In genomic region chr3:186241910-186242821, GRCh38 we compare ENCODE assay signal across 8 cellular contexts.
A peak's percentile ranks its signal among the peaks of the same experiment; 100 is the strongest.
DNase-seq lines count a peak whose midpoint lies in the region; ATAC-seq and TF ChIP-seq lines count a peak whose summit lies in the region.

No MANE protein-coding gene starts in this region.

- peak; percentile 91 for ATAC-seq in HG02678 (IDR thresholded peaks at IDR 0.05; ENCODE audit: unreplicated experiment)
- peak; percentile 93 for ATAC-seq in stimulated activated memory B cell treated with anti-CD40 and anti-IgM and Interleukin-4, amounts not matched to agents 10 μg/mL and 1 μg/mL and 100 μg/mL, for 72 hours

- 44 to 48% methylated on average over 17 to 21 of the region's 21 CpGs for WGBS in endodermal cell (ENCODE audit: insufficient coverage in 1 of 2, insufficient read length in 1 of 2), 2 experiments
- WGBS in mesendoderm (ENCODE audit: extremely low coverage, insufficient coverage, low lambda C conversion rate) = no CpG with 5 or more reads among the region's 21 CpGs

- H3K27me3 ChIP-seq in endodermal cell (ENCODE audit: control insufficient read depth, insufficient read depth, low read length, poor library complexity, severe bottlenecking) = no peaks in the 10 kb centered on the region
- H3K27me3 ChIP-seq in mesendoderm (ENCODE audit: insufficient read depth, low read length, poor library complexity) = no peaks in the 10 kb centered on the region

- peak overlapping the region; percentile 66 for H3K56ac ChIP-seq in mesendoderm (ENCODE audit: low read length)

- no peak overlapping the region for H3K18ac ChIP-seq in mesendoderm (ENCODE audit: low read length)

- no peak overlapping the region for H3K4me3 Mint-ChIP-seq in endodermal cell
- H3K4me3 Mint-ChIP-seq in stimulated activated memory B cell treated with anti-CD40 and anti-IgM and Interleukin-4, amounts not matched to agents 10 μg/mL and 1 μg/mL and 100 μg/mL, for 72 hours = peak overlapping the region; percentile 59

- no peaks in the 10 kb centered on the region for H3K79me2 ChIP-seq in mesendoderm (ENCODE audit: control insufficient read depth, insufficient read depth, low read length)

- H3K23ac ChIP-seq in mesendoderm (ENCODE audit: low read length) = no peak overlapping the region

- H3K27me3 Mint-ChIP-seq in endodermal cell (ENCODE audit: insufficient read depth) = peaks cover 6% of the 10 kb centered on the region
- H3K27me3 Mint-ChIP-seq in stimulated activated memory B cell treated with anti-CD40 and anti-IgM and Interleukin-4, amounts not matched to agents 10 μg/mL and 1 μg/mL and 100 μg/mL, for 72 hours = no peaks in the 10 kb centered on the region

- H2AK5ac ChIP-seq in mesendoderm (ENCODE audit: low read length) = no peak overlapping the region

- H3K9ac ChIP-seq in endodermal cell (ENCODE audit: extremely low read depth, low read length, poor library complexity, severe bottlenecking) (no peak overlapping the region), mesendoderm (ENCODE audit: low read length) (no peak overlapping the region)

- peaks cover 8% of the 10 kb centered on the region for H3K4me1 Mint-ChIP-seq in endodermal cell
- H3K4me1 Mint-ChIP-seq in stimulated activated memory B cell treated with anti-CD40 and anti-IgM and Interleukin-4, amounts not matched to agents 10 μg/mL and 1 μg/mL and 100 μg/mL, for 72 hours = peaks cover 20% of the 10 kb centered on the region

- no peaks in the 10 kb centered on the region for H3K9me3 ChIP-seq in endodermal cell (ENCODE audit: control insufficient read depth, low read length)

- no peak overlapping the region for H2BK120ac ChIP-seq in mesendoderm (ENCODE audit: low read depth, low read length)

- H3K79me1 ChIP-seq in mesendoderm (ENCODE audit: low read length) = no peaks in the 10 kb centered on the region

- H3K36me3 ChIP-seq in endodermal cell (ENCODE audit: control insufficient read depth, insufficient read depth, low read length) (no peaks in the 10 kb centered on the region), mesendoderm (ENCODE audit: control insufficient read depth, insufficient read depth, low read length) (no peaks in the 10 kb centered on the region)

- no peak overlapping the region for H4K8ac ChIP-seq in mesendoderm (ENCODE audit: low read depth, low read length)

- H3K4me2 ChIP-seq in mesendoderm (ENCODE audit: low read length) = no peak overlapping the region

- H3K9me3 Mint-ChIP-seq in endodermal cell = no peaks in the 10 kb centered on the region
- no peaks in the 10 kb centered on the region for H3K9me3 Mint-ChIP-seq in stimulated activated memory B cell treated with anti-CD40 and anti-IgM and Interleukin-4, amounts not matched to agents 10 μg/mL and 1 μg/mL and 100 μg/mL, for 72 hours

- H3K4me1 ChIP-seq in endodermal cell (ENCODE audit: control insufficient read depth, insufficient read depth, low read length) (no peaks in the 10 kb centered on the region), mesendoderm (ENCODE audit: control insufficient read depth, low read depth, low read length) (no peaks in the 10 kb centered on the region)

- H3K36me3 Mint-ChIP-seq in endodermal cell (ENCODE audit: low read depth) = no peaks in the 10 kb centered on the region
- peaks cover 12% of the 10 kb centered on the region for H3K36me3 Mint-ChIP-seq in stimulated activated memory B cell treated with anti-CD40 and anti-IgM and Interleukin-4, amounts not matched to agents 10 μg/mL and 1 μg/mL and 100 μg/mL, for 72 hours

- no peak overlapping the region for H2BK5ac ChIP-seq in mesendoderm (ENCODE audit: low read length)

- TF ChIP-seq CTCF in endodermal cell (conservative IDR thresholded peaks at IDR 0.05) = peak; percentile 82

- H3K4me3 ChIP-seq in endodermal cell (ENCODE audit: low read length) = no peak overlapping the region
- H3K4me3 ChIP-seq in mesendoderm (ENCODE audit: low read length) = no peak overlapping the region

- no peak overlapping the region for H3K4ac ChIP-seq in mesendoderm (ENCODE audit: low read depth, low read length)

- no peak overlapping the region for H2BK15ac ChIP-seq in mesendoderm (replicated peaks; ENCODE audit: low read depth)

- H4K5ac ChIP-seq in mesendoderm (ENCODE audit: low read length) = no peak overlapping the region

- no peak overlapping the region for H3K27ac ChIP-seq in endodermal cell (ENCODE audit: low read depth, low read length)
- no peak overlapping the region for H3K27ac ChIP-seq in mesendoderm (ENCODE audit: low read depth, low read length)

- H3K27ac Mint-ChIP-seq in endodermal cell = peak overlapping the region; percentile 84
- peak overlapping the region; percentile 61 for H3K27ac Mint-ChIP-seq in stimulated activated memory B cell treated with anti-CD40 and anti-IgM and Interleukin-4, amounts not matched to agents 10 μg/mL and 1 μg/mL and 100 μg/mL, for 72 hours

- DNase-seq in activated effector memory CD4-positive, alpha-beta T cell treated with anti-CD3 and anti-CD28 coated beads, Interleukin-2, amount 50 U/mL, for 16 hours = peak; percentile 74
- DNase-seq in activated effector memory CD4-positive, alpha-beta T cell treated with Interleukin-2 at 50 U/mL for 16 hours = no peak
- peak; percentile 72 for DNase-seq in NAMALWA (ENCODE audit: low spot score)
- peak; percentile 11 to 22 for DNase-seq in activated CD4-positive, alpha-beta T cell treated with anti-CD3 and anti-CD28 coated beads for 4 hours
- DNase-seq in endodermal cell = peak; percentile 94
- peak; percentile 96 for DNase-seq in mesendoderm
